In the genomic region with DNA sequence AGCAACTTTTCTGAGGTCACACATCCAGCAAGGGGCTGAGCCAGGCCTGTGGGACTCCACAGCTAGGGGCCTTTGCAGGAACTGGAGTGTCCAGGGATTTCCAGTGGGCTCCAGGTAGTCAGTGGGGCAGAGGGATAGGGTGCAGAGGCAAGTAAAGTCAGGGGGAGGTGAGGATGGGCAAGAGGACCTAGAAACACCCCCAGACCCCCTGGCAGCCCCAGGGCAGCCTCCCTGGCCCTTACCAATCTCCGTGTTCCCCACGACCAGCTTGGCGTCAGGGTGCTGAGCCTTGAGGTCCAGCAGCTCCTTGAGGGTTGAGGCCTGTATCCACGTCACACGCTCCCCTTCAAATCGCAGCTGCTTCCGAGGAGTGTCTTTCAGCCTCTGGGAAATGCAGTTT, we compare ENCODE assay signal across 1 cellular context.
TF ChIP-seq lines count a peak whose summit lies in the region.

No MANE protein-coding gene starts in this region.

TF ChIP-seq in A549, 52 proteins besides CTCF, POLR2A, EP300 and RAD21:
- TF ChIP-seq PHF8 (IDR thresholded peaks at IDR 0.05; ENCODE audit: borderline replicate concordance, low read depth) (no peak), MAZ (IDR thresholded peaks at IDR 0.05; ENCODE audit: borderline replicate concordance, low read depth, low read length) (no peak), KDM5A (IDR thresholded peaks at IDR 0.05) (no peak), HOXA7 (CRISPR knock-in tag; IDR thresholded peaks at IDR 0.05) (no peak), CHD2 (IDR thresholded peaks at IDR 0.05; ENCODE audit: low read length, partially characterized antibody) (no peak), ZNF302 (CRISPR knock-in tag; IDR thresholded peaks at IDR 0.05) (no peak), GATA3 (IDR thresholded peaks at IDR 0.05; ENCODE audit: borderline replicate concordance) (no peak), NPAS2 (CRISPR knock-in tag; IDR thresholded peaks at IDR 0.05; ENCODE audit: borderline replicate concordance) (no peak), MYC (IDR thresholded peaks at IDR 0.05; ENCODE audit: borderline replicate concordance, low read length) (no peak), CEBPB (IDR thresholded peaks at IDR 0.05) (no peak), CHD4 (IDR thresholded peaks at IDR 0.05; ENCODE audit: borderline replicate concordance) (no peak), RFX5 (IDR thresholded peaks at IDR 0.05) (no peak), FOSL2 (IDR thresholded peaks at IDR 0.05) (no peak), FOSL2 (CRISPR knock-in tag; IDR thresholded peaks at IDR 0.05) (no peak), SREBF2 (IDR thresholded peaks at IDR 0.05) (no peak), BHLHE40 (IDR thresholded peaks at IDR 0.05; ENCODE audit: low read depth, low read length) (no peak)
- TF ChIP-seq, protein P1, sequence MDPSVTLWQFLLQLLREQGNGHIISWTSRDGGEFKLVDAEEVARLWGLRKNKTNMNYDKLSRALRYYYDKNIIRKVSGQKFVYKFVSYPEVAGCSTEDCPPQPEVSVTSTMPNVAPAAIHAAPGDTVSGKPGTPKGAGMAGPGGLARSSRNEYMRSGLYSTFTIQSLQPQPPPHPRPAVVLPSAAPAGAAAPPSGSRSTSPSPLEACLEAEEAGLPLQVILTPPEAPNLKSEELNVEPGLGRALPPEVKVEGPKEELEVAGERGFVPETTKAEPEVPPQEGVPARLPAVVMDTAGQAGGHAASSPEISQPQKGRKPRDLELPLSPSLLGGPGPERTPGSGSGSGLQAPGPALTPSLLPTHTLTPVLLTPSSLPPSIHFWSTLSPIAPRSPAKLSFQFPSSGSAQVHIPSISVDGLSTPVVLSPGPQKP (IDR thresholded peaks at IDR 0.05; ENCODE audit: low read depth, low read length), result no peak
- TF ChIP-seq, protein P2, sequence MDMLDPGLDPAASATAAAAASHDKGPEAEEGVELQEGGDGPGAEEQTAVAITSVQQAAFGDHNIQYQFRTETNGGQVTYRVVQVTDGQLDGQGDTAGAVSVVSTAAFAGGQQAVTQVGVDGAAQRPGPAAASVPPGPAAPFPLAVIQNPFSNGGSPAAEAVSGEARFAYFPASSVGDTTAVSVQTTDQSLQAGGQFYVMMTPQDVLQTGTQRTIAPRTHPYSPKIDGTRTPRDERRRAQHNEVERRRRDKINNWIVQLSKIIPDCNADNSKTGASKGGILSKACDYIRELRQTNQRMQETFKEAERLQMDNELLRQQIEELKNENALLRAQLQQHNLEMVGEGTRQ (IDR thresholded peaks at IDR 0.05), result no peak
